18 cellular contexts compared by ENCODE assay signal in the genomic region with DNA sequence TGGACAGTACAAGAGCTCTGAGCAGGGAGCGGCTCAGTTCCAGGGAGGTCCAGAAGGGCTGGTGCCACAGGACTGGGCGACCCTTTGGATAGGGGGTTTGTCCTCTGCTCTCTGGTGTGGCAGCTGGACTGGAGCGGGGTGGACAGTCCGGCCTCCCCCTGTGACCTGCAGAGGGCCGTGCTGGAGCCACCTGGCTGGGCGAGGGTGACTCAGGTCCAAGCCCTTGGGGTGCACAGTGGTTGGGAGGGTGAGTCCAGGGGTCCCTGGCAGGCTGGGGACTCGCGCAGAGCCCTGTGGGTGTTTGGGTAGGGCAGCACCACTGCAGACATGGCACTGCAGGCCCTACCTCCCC. TPM values are rescaled to one million over a fixed set of nuclear protein-coding genes. Genes with fewer than 3 reads are reported as not detected.
A peak's percentile ranks its signal among the peaks of the same experiment; 100 is the strongest.
DNase-seq lines count a peak whose midpoint lies in the region; ATAC-seq and TF ChIP-seq lines count a peak whose summit lies in the region.
"Had no signal": no experiment of that assay in that cellular context is flagged by ENCODE, and none has a peak within 500 bp of the region (broad histone marks: within the 10 kb centered on the region; RNA-seq: fewer than 3 reads in every experiment).

No MANE protein-coding gene starts in this region.

- ATAC-seq in SK-N-SH treated with all-trans-retinoic acid at 6 μM for 48 hours (no peak), thoracic aorta (ENCODE audit: insufficient number of reproducible peaks, low FRiP score, low read depth) (no peak), GM18861 (IDR thresholded peaks at IDR 0.05; ENCODE audit: unreplicated experiment) (no peak), GM21737 (IDR thresholded peaks at IDR 0.05; ENCODE audit: unreplicated experiment) (no peak)

- CTCF ChIA-PET in SK-N-SH (lab: Yijun Ruan, JAX): interaction anchor here (1.0 kb wide), 1 partner anchor 147 kb away, joined by 3 read pairs; no protein-coding TSS in a partner anchor

- H3K9me2 ChIP-seq in SK-N-SH: no peaks in the 10 kb centered on the region

- no peak for TF ChIP-seq EP300 in SK-N-SH (IDR thresholded peaks at IDR 0.05; ENCODE audit: borderline replicate concordance in 1 of 2, low read depth in 1 of 2, low read length in 1 of 2)

- H3K27me3 ChIP-seq in SK-N-SH (ENCODE audit: insufficient read depth) (no peaks in the 10 kb centered on the region), mucosa of stomach (ENCODE audit: control insufficient read depth, insufficient read depth, low read length) (no peaks in the 10 kb centered on the region), thoracic aorta (replicated peaks; ENCODE audit: insufficient read depth) (no peaks in the 10 kb centered on the region)

- no peak overlapping the region for H2AFZ ChIP-seq in SK-N-SH (ENCODE audit: low read depth)

- peaks cover 44% of the 10 kb centered on the region for H3K79me2 ChIP-seq in SK-N-SH (ENCODE audit: insufficient read depth)

- H3K9ac ChIP-seq in SK-N-SH: no peak overlapping the region
- peak overlapping the region; percentile 15 for H3K9ac ChIP-seq in mucosa of stomach (ENCODE audit: low read length)

- no peaks in the 10 kb centered on the region for H3F3A ChIP-seq in SK-N-SH (replicated peaks; ENCODE audit: insufficient read depth)

- H3K9me3 ChIP-seq in SK-N-SH (no peaks in the 10 kb centered on the region), mucosa of stomach (ENCODE audit: control insufficient read depth, low read length) (no peaks in the 10 kb centered on the region), thoracic aorta (no peaks in the 10 kb centered on the region)
- H3K9me3 ChIP-seq: prostate gland had no signal

- H3K4me1 ChIP-seq in SK-N-SH (ENCODE audit: control insufficient read depth in 1 of 2, insufficient read depth in 2 of 2, low read depth in 1 of 2, low read length in 1 of 2) (peaks cover 23 to 46% of the 10 kb centered on the region in 2 experiments; a peak in 2 of 4 replicates), mucosa of stomach (ENCODE audit: control insufficient read depth, insufficient read depth, low read length) (peaks cover 51% of the 10 kb centered on the region), thoracic aorta (ENCODE audit: control insufficient read depth in 1 of 2, low read depth in 2 of 2) (peaks cover 15 to 65% of the 10 kb centered on the region in 2 donors)
- H3K4me1 ChIP-seq: prostate gland had no signal

- H4K20me1 ChIP-seq in SK-N-SH (ENCODE audit: insufficient read depth): peaks cover 44% of the 10 kb centered on the region

- DNase-seq in SK-N-SH (no peak), thoracic aorta (ENCODE audit: low spot score) (no peak), HT-29 (ENCODE audit: low spot score) (no peak)
- DNase-seq: activated B cell treated with CpG ODN at 0.5 μM for 24 hours; activated CD8-positive, alpha-beta memory T cell treated with anti-CD3 and anti-CD28 coated beads, Interleukin-2, amount 50 U/mL, for 4 hours; GF-D8; H9; midbrain; stimulated activated naive CD4-positive, alpha-beta T cell; SW 1271 had no signal

- POLR2A ChIA-PET in SK-N-SH (lab: Yijun Ruan, JAX): no interaction called here

- H3K36me3 ChIP-seq in SK-N-SH (replicated peaks in 1 of 2; ENCODE audit: control insufficient read depth in 1 of 2, insufficient read depth in 2 of 2, low read length in 1 of 2) (peaks cover 0 to 11% of the 10 kb centered on the region in 2 experiments), mucosa of stomach (ENCODE audit: control insufficient read depth, insufficient read depth, low read length) (no peaks in the 10 kb centered on the region), thoracic aorta (no peaks in the 10 kb centered on the region)
- H3K36me3 ChIP-seq: prostate gland had no signal

- no peak for TF ChIP-seq CTCF in SK-N-SH (IDR thresholded peaks at IDR 0.05)
- no peak for TF ChIP-seq CTCF in thoracic aorta (IDR thresholded peaks at IDR 0.05)

- peak overlapping the region in 1 of 2 experiments; percentile 47; a peak in 2 of 4 replicates for H3K27ac ChIP-seq in SK-N-SH (ENCODE audit: low read depth in 2 of 2, low read length in 1 of 2)
- H3K27ac ChIP-seq in cingulate gyrus (ENCODE audit: low read depth, low read length): peak overlapping the region; percentile 58
- H3K27ac ChIP-seq in thoracic aorta: peak overlapping the region; percentile 77 to 86
- H3K27ac ChIP-seq: 22Rv1 had no signal

- peak overlapping the region; percentile 52; the same call in 1 of the 2 replicates for H3K4me2 ChIP-seq in SK-N-SH

- no peak for TF ChIP-seq RAD21 in SK-N-SH (IDR thresholded peaks at IDR 0.05; ENCODE audit: low read length)

- H3K4me3 ChIP-seq in SK-N-SH (ENCODE audit: low read depth in 2 of 2, low read length in 1 of 2) (no peak overlapping the region), mucosa of stomach (ENCODE audit: low read length) (no peak overlapping the region), thoracic aorta (no peak overlapping the region)
- H3K4me3 ChIP-seq: prostate gland had no signal

- WGBS in SK-N-SH (ENCODE audit: low lambda C conversion rate): 97% methylated on average over 6 of the region's 8 CpGs

TF ChIP-seq in SK-N-SH, 30 proteins besides CTCF, POLR2A, EP300 and RAD21:
- TF ChIP-seq SMC3 (IDR thresholded peaks at IDR 0.05; ENCODE audit: low read depth, low read length): no peak
- no peak for TF ChIP-seq SIN3A (IDR thresholded peaks at IDR 0.05; ENCODE audit: borderline replicate concordance, low read depth, low read length)
- no peak for TF ChIP-seq YY1 (IDR thresholded peaks at IDR 0.05; ENCODE audit: low read depth)
- TF ChIP-seq FOXJ3 (CRISPR knock-in tag; IDR thresholded peaks at IDR 0.05): no peak
- no peak for TF ChIP-seq RXRA (IDR thresholded peaks at IDR 0.05; ENCODE audit: borderline replicate concordance, low read depth)
- no peak for TF ChIP-seq POLR2AphosphoS5 (IDR thresholded peaks at IDR 0.05; ENCODE audit: low read depth, low read length)
TF ChIP-seq in SK-N-SH: peak in this region for 0.

TF ChIP-seq in SK-N-SH treated with all-trans-retinoic acid at 6 μM for 48 hours, 23 proteins besides CTCF, POLR2A, EP300 and RAD21:
- TF ChIP-seq GLIS3 (CRISPR knock-in tag; IDR thresholded peaks at IDR 0.05): no peak

RNA-seq across cellular contexts. Expression of gene SSBP4, which starts 7.2 kb away (rescaled TPM):
- 22.5 and 24.9 TPM in 2 replicates for polyA plus RNA-seq in SK-N-SH (2012; rRNA removed)
- 12.4 and 23.4 TPM in 2 replicates for polyA plus RNA-seq in SK-N-SH (2012; cell fraction: cytosol; rRNA removed)
- polyA plus RNA-seq in SK-N-SH (2012; cell fraction: nucleus; rRNA removed): 89.0 and 178 TPM in 2 replicates
- total RNA-seq in thoracic aorta: 10 to 100 TPM; 87.7 to 94.9 TPM
- total RNA-seq in HT-29 (2014; rRNA removed; shearing (Covaris generic)): 78.0 and 87.1 TPM in 2 replicates

RNA-seq across cellular contexts. Expression of gene ISYNA1, which starts 11.5 kb away (rescaled TPM):
- 48.0 and 49.4 TPM in 2 replicates for polyA plus RNA-seq in SK-N-SH (2012; rRNA removed)
- 10.9 and 17.3 TPM in 2 replicates for polyA plus RNA-seq in SK-N-SH (2012; cell fraction: cytosol; rRNA removed)
- 216 and 280 TPM in 2 replicates for polyA plus RNA-seq in SK-N-SH (2012; cell fraction: nucleus; rRNA removed)
- total RNA-seq in thoracic aorta: 100 to 1,000 TPM in 1 of 2 donors, 10 to 100 TPM in 1; 60.9 to 143 TPM
- 5.3 and 14.9 TPM in 2 replicates for total RNA-seq in HT-29 (2014; rRNA removed; shearing (Covaris generic))

RNA-seq across cellular contexts. Expression of gene LRRC25, which starts 29.0 kb away (rescaled TPM):
- not detected in 2 replicates for polyA plus RNA-seq in SK-N-SH (2012; rRNA removed)
- not detected in 2 replicates for polyA plus RNA-seq in SK-N-SH (2012; cell fraction: cytosol; rRNA removed)
- not detected in 2 replicates for polyA plus RNA-seq in SK-N-SH (2012; cell fraction: nucleus; rRNA removed)
- total RNA-seq in thoracic aorta: 10 to 100 TPM; 18.7 to 30.3 TPM
- total RNA-seq in HT-29 (2014; rRNA removed; shearing (Covaris generic)): not detected in 2 replicates
- total RNA-seq: H9, HT1080 had no signal

RNA-seq across cellular contexts. Expression of gene GDF15, which starts 40.4 kb away (rescaled TPM):
- polyA plus RNA-seq in SK-N-SH (2012; rRNA removed): 74.1 and 129 TPM in 2 replicates
- polyA plus RNA-seq in SK-N-SH (2012; cell fraction: cytosol; rRNA removed): 48.5 and 76.8 TPM in 2 replicates
- 193 and 251 TPM in 2 replicates for polyA plus RNA-seq in SK-N-SH (2012; cell fraction: nucleus; rRNA removed)
- total RNA-seq in thoracic aorta: 10 to 100 TPM in 1 of 2 donors, 1 to 10 TPM in 1; 2.3 to 25.5 TPM
- total RNA-seq in HT-29 (2014; rRNA removed; shearing (Covaris generic)): 529 and 584 TPM in 2 replicates
- total RNA-seq: activated B cell treated with CpG ODN at 0.5 μM for 24 hours had no signal

Comparison
In these comparisons a context has a peak if more than half of its experiments do, and no peak if none do; other contexts are left out.
1. RNA of gene LRRC25, which starts 29.0 kb away (total RNA-seq): 18.7 to 30.3 TPM in thoracic aorta; not detected in HT-29; every median in the first group is over 10 times any median in the second.